In genomic region chr2:109402180-109402579, GRCh38 we compare ENCODE assay signal across 21 cellular contexts.
DNase-seq lines count a peak whose midpoint lies in the region; ATAC-seq and TF ChIP-seq lines count a peak whose summit lies in the region.
"Had no signal": no experiment of that assay in that cellular context is flagged by ENCODE, and none has a peak within 500 bp of the region (broad histone marks: within the 10 kb centered on the region; RNA-seq: fewer than 3 reads in every experiment).

No MANE protein-coding gene starts in this region.

- 90 to 98% methylated on average over 5 to 8 of the region's 8 CpGs for WGBS in endodermal cell (ENCODE audit: insufficient coverage in 1 of 2, insufficient read length in 1 of 2), 2 experiments

- no peaks in the 10 kb centered on the region for H3K9me3 Mint-ChIP-seq in activated T-cell treated with anti-CD3 and anti-CD28 coated beads, Interleukin-2, amount 50 U/mL, for 24 hours
- H3K9me3 Mint-ChIP-seq in activated T-cell treated with anti-CD3 and anti-CD28 coated beads, Interleukin-2, amount 50 U/mL, for 4 hours = no peaks in the 10 kb centered on the region
- H3K9me3 Mint-ChIP-seq in endodermal cell (no peaks in the 10 kb centered on the region), glutamatergic neuron (ENCODE audit: unreplicated experiment) (peaks cover 16% of the 10 kb centered on the region)
- H3K9me3 Mint-ChIP-seq in stimulated activated effector memory CD8-positive, alpha-beta T cell treated with anti-CD3 and anti-CD28 coated beads, Interleukin-12 subunit alpha, Interleukin-12 subunit beta, amount 100 ng/mL, for 72 hours = no peaks in the 10 kb centered on the region
- H3K9me3 Mint-ChIP-seq: activated CD4-positive, alpha-beta memory T cell treated with anti-CD3 and anti-CD28 coated beads, Interleukin-2, amount 10 ng/mL, durations not matched to agents 7 days and 5 days; activated naive CD4-positive, alpha-beta T cell treated with anti-CD3 and anti-CD28 coated beads, Interleukin-2, amount 50 U/mL, for 24 hours; activated T-cell treated with anti-CD3 and anti-CD28 coated beads, Interleukin-2, amount 50 U/mL, for 72 hours; memory B cell; nephron progenitor cell; T-helper 1 cell treated with Interleukin-12 subunit alpha and Interleukin-12 subunit beta and Interleukin-4 antibody, amounts not matched to agents 30 μg/mL and 1 μg/mL, for 36 hours had no signal

- H3K9me3 ChIP-seq in endodermal cell (ENCODE audit: control insufficient read depth, low read length) = no peaks in the 10 kb centered on the region
- H3K9me3 ChIP-seq: breast epithelium, upper lobe of right lung had no signal

- no peak for DNase-seq in activated T-cell treated with anti-CD3 and anti-CD28 coated beads, Interleukin-2, amount 50 U/mL, for 24 hours
- DNase-seq in activated T-cell treated with anti-CD3 and anti-CD28 coated beads, Interleukin-2, amount 50 U/mL, for 4 hours = no peak
- DNase-seq in LoVo (ENCODE audit: low spot score) (peak; percentile 2), endodermal cell (no peak), glutamatergic neuron (no peak)
- DNase-seq in stimulated activated effector memory CD8-positive, alpha-beta T cell treated with anti-CD3 and anti-CD28 coated beads, Interleukin-12 subunit alpha, Interleukin-12 subunit beta, amount 100 ng/mL, for 72 hours (ENCODE audit: low spot score in 2 of 2) = no peak
- DNase-seq: activated CD4-positive, alpha-beta memory T cell treated with anti-CD3 and anti-CD28 coated beads, Interleukin-2, amount 10 ng/mL, durations not matched to agents 7 days and 5 days; activated T-cell treated with anti-CD3 and anti-CD28 coated beads, Interleukin-2, amount 50 U/mL, for 72 hours; DMS 273 treated with DMSO at 0.1 percent for 48 hours; NCI-H524 treated with DMSO at 0.1 percent for 48 hours; nephron progenitor cell; SHP77; stimulated activated CD4-positive, alpha-beta T cell treated with anti-CD3 and anti-CD28 coated beads, Interleukin-2, amount 100 ng/mL, for 48 hours; upper lobe of right lung had no signal

- peak overlapping the region; percentile 86 for H3K27ac Mint-ChIP-seq in activated T-cell treated with anti-CD3 and anti-CD28 coated beads, Interleukin-2, amount 50 U/mL, for 24 hours
- H3K27ac Mint-ChIP-seq in endodermal cell (no peak overlapping the region), glutamatergic neuron (ENCODE audit: unreplicated experiment) (no peak overlapping the region)
- peak overlapping the region; percentile 32 for H3K27ac Mint-ChIP-seq in stimulated activated effector memory CD8-positive, alpha-beta T cell treated with anti-CD3 and anti-CD28 coated beads, Interleukin-12 subunit alpha, Interleukin-12 subunit beta, amount 100 ng/mL, for 72 hours
- H3K27ac Mint-ChIP-seq: activated CD4-positive, alpha-beta memory T cell treated with anti-CD3 and anti-CD28 coated beads, Interleukin-2, amount 10 ng/mL, durations not matched to agents 7 days and 5 days; activated naive CD4-positive, alpha-beta T cell treated with anti-CD3 and anti-CD28 coated beads, Interleukin-2, amount 50 U/mL, for 24 hours; activated T-cell treated with anti-CD3 and anti-CD28 coated beads, Interleukin-2, amount 50 U/mL, for 72 hours; memory B cell; nephron progenitor cell; T-helper 1 cell treated with Interleukin-12 subunit alpha and Interleukin-12 subunit beta and Interleukin-4 antibody, amounts not matched to agents 30 μg/mL and 1 μg/mL, for 36 hours had no signal

- H3K4me1 ChIP-seq in endodermal cell (ENCODE audit: control insufficient read depth, insufficient read depth, low read length) = no peaks in the 10 kb centered on the region
- H3K4me1 ChIP-seq: breast epithelium, upper lobe of right lung had no signal

- H3K4me1 Mint-ChIP-seq in activated T-cell treated with anti-CD3 and anti-CD28 coated beads, Interleukin-2, amount 50 U/mL, for 24 hours (ENCODE audit: low read depth) = peaks cover 26% of the 10 kb centered on the region
- peaks cover 2% of the 10 kb centered on the region for H3K4me1 Mint-ChIP-seq in activated T-cell treated with anti-CD3 and anti-CD28 coated beads, Interleukin-2, amount 50 U/mL, for 4 hours (ENCODE audit: low read depth)
- H3K4me1 Mint-ChIP-seq in endodermal cell (no peaks in the 10 kb centered on the region), glutamatergic neuron (ENCODE audit: low read depth, unreplicated experiment) (peaks cover 51% of the 10 kb centered on the region)
- H3K4me1 Mint-ChIP-seq in stimulated activated effector memory CD8-positive, alpha-beta T cell treated with anti-CD3 and anti-CD28 coated beads, Interleukin-12 subunit alpha, Interleukin-12 subunit beta, amount 100 ng/mL, for 72 hours = peaks cover 35% of the 10 kb centered on the region

- H3K4me3 Mint-ChIP-seq in activated T-cell treated with anti-CD3 and anti-CD28 coated beads, Interleukin-2, amount 50 U/mL, for 24 hours = no peak overlapping the region
- no peak overlapping the region for H3K4me3 Mint-ChIP-seq in activated T-cell treated with anti-CD3 and anti-CD28 coated beads, Interleukin-2, amount 50 U/mL, for 4 hours
- no peak overlapping the region for H3K4me3 Mint-ChIP-seq in endodermal cell
- H3K4me3 Mint-ChIP-seq in stimulated activated effector memory CD8-positive, alpha-beta T cell treated with anti-CD3 and anti-CD28 coated beads, Interleukin-12 subunit alpha, Interleukin-12 subunit beta, amount 100 ng/mL, for 72 hours = peak overlapping the region; percentile 32
- H3K4me3 Mint-ChIP-seq in glutamatergic neuron (ENCODE audit: unreplicated experiment) = no peak overlapping the region
- H3K4me3 Mint-ChIP-seq: activated CD4-positive, alpha-beta memory T cell treated with anti-CD3 and anti-CD28 coated beads, Interleukin-2, amount 10 ng/mL, durations not matched to agents 7 days and 5 days; activated naive CD4-positive, alpha-beta T cell treated with anti-CD3 and anti-CD28 coated beads, Interleukin-2, amount 50 U/mL, for 24 hours; memory B cell; nephron progenitor cell; T-helper 1 cell treated with Interleukin-12 subunit alpha and Interleukin-12 subunit beta and Interleukin-4 antibody, amounts not matched to agents 30 μg/mL and 1 μg/mL, for 36 hours had no signal

- H3K4me3 ChIP-seq in endodermal cell (ENCODE audit: low read length) = no peak overlapping the region
- H3K4me3 ChIP-seq: breast epithelium, skin epidermis, upper lobe of right lung had no signal

- no peak for ATAC-seq in activated T-cell treated with anti-CD3 and anti-CD28 coated beads, Interleukin-2, amount 50 U/mL, for 4 hours
- ATAC-seq in stimulated activated effector memory CD8-positive, alpha-beta T cell treated with anti-CD3 and anti-CD28 coated beads, Interleukin-12 subunit alpha, Interleukin-12 subunit beta, amount 100 ng/mL, for 72 hours = no peak
- no peak for ATAC-seq in GM19455 (IDR thresholded peaks at IDR 0.05; ENCODE audit: unreplicated experiment)
- ATAC-seq in HG03571 (IDR thresholded peaks at IDR 0.05; ENCODE audit: unreplicated experiment) = no peak
- ATAC-seq: upper lobe of right lung had no signal

- H3K9ac ChIP-seq in endodermal cell (ENCODE audit: extremely low read depth, low read length, poor library complexity, severe bottlenecking) = no peak overlapping the region

- TF ChIP-seq CTCF in endodermal cell (conservative IDR thresholded peaks at IDR 0.05) (peak; percentile 22), glutamatergic neuron (IDR thresholded peaks at IDR 0.05; ENCODE audit: partially characterized antibody, unreplicated experiment) (no peak)

- no peak overlapping the region for H3K27ac ChIP-seq in endodermal cell (ENCODE audit: low read depth, low read length)
- H3K27ac ChIP-seq: breast epithelium, skin epidermis, upper lobe of right lung had no signal

- no peaks in the 10 kb centered on the region for H3K36me3 ChIP-seq in endodermal cell (ENCODE audit: control insufficient read depth, insufficient read depth, low read length)
- H3K36me3 ChIP-seq: breast epithelium, upper lobe of right lung had no signal

- H3K27me3 Mint-ChIP-seq in activated T-cell treated with anti-CD3 and anti-CD28 coated beads, Interleukin-2, amount 50 U/mL, for 24 hours = no peaks in the 10 kb centered on the region
- H3K27me3 Mint-ChIP-seq in activated T-cell treated with anti-CD3 and anti-CD28 coated beads, Interleukin-2, amount 50 U/mL, for 4 hours (ENCODE audit: low read depth) = peaks cover 2% of the 10 kb centered on the region
- H3K27me3 Mint-ChIP-seq in endodermal cell (ENCODE audit: insufficient read depth) (no peaks in the 10 kb centered on the region), glutamatergic neuron (ENCODE audit: unreplicated experiment) (peaks cover 22% of the 10 kb centered on the region)
- H3K27me3 Mint-ChIP-seq: activated naive CD4-positive, alpha-beta T cell treated with anti-CD3 and anti-CD28 coated beads, Interleukin-2, amount 50 U/mL, for 24 hours had no signal

- no peaks in the 10 kb centered on the region for H3K27me3 ChIP-seq in endodermal cell (ENCODE audit: control insufficient read depth, insufficient read depth, low read length, poor library complexity, severe bottlenecking)
- H3K27me3 ChIP-seq: breast epithelium, upper lobe of right lung had no signal

- H3K36me3 Mint-ChIP-seq in activated T-cell treated with anti-CD3 and anti-CD28 coated beads, Interleukin-2, amount 50 U/mL, for 24 hours (ENCODE audit: low read depth) = peaks cover 5% of the 10 kb centered on the region
- H3K36me3 Mint-ChIP-seq in activated T-cell treated with anti-CD3 and anti-CD28 coated beads, Interleukin-2, amount 50 U/mL, for 4 hours (ENCODE audit: insufficient read depth) = peaks cover 2% of the 10 kb centered on the region
- H3K36me3 Mint-ChIP-seq in endodermal cell (ENCODE audit: low read depth) (no peaks in the 10 kb centered on the region), glutamatergic neuron (ENCODE audit: unreplicated experiment) (peaks cover 3% of the 10 kb centered on the region)
- no peaks in the 10 kb centered on the region for H3K36me3 Mint-ChIP-seq in stimulated activated effector memory CD8-positive, alpha-beta T cell treated with anti-CD3 and anti-CD28 coated beads, Interleukin-12 subunit alpha, Interleukin-12 subunit beta, amount 100 ng/mL, for 72 hours
- H3K36me3 Mint-ChIP-seq: memory B cell had no signal

Comparison
In these comparisons a context has a peak if more than half of its experiments do, and no peak if none do; other contexts are left out.
1. H3K27ac Mint-ChIP-seq: peak in activated T-cell treated with anti-CD3 and anti-CD28 coated beads, Interleukin-2, amount 50 U/mL, for 24 hours (single experiment) and stimulated activated effector memory CD8-positive, alpha-beta T cell treated with anti-CD3 and anti-CD28 coated beads, Interleukin-12 subunit alpha, Interleukin-12 subunit beta, amount 100 ng/mL, for 72 hours (single experiment); none in endodermal cell (single experiment) and glutamatergic neuron (single experiment).